Comparison of ENCODE assay signal across 17 cellular contexts in the genomic region with DNA sequence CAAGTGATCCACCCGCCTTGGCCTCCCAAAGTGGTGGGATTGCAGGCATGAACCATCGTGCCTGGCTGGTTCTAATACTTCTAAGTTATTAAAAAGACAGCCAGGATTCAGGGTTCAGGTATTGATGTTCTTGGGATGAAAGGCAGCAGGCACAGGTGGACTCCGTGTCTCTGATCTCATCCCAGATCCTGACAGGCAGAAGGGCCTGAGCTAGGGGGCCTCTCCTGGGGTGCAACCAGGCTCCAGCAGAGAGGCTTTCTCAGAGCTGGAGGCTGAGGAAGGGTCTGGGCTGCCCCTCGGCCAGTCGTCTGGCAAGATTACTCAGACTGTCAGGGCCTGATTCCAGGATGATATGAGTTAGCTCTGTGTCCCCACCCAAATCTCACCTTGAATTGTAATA.
DNase-seq lines count a peak whose midpoint lies in the region; ATAC-seq and TF ChIP-seq lines count a peak whose summit lies in the region.
"Had no signal": no experiment of that assay in that cellular context is flagged by ENCODE, and none has a peak within 500 bp of the region (broad histone marks: within the 10 kb centered on the region; RNA-seq: fewer than 3 reads in every experiment).

No MANE protein-coding gene starts in this region.

- no peak overlapping the region for H3K9ac ChIP-seq in endodermal cell (ENCODE audit: extremely low read depth, low read length, poor library complexity, severe bottlenecking)

- CTCF ChIA-PET in activated naive CD4-positive, alpha-beta T cell treated with anti-CD3 and anti-CD28 coated beads for 36 hours (lab: Charles Lee) = interaction anchor here (1.6 kb wide), 1 partner anchor 12 kb away, joined by 7 read pairs; no protein-coding TSS in a partner anchor
- CTCF ChIA-PET in activated naive CD4-positive, alpha-beta T cell treated with anti-CD3 and anti-CD28 coated beads, Interleukin-2, amount 10 ng/mL, durations not matched to agents 7 days and 5 days (lab: Charles Lee) = interaction anchor here (0.8 to 3.5 kb wide), 3 partner anchors 10 to 130 kb away, joined by 3 to 9 read pairs (median 3); no protein-coding TSS in a partner anchor
- CTCF ChIA-PET in activated CD8-positive, alpha-beta memory T cell treated with anti-CD3 and anti-CD28 coated beads, Interleukin-2, amount 10 ng/mL, durations not matched to agents 7 days and 5 days (lab: Charles Lee) = interaction anchor here (1.5 kb wide), 1 partner anchor 9 kb away, joined by 3 read pairs; no protein-coding TSS in a partner anchor

- ATAC-seq in activated CD8-positive, alpha-beta memory T cell treated with anti-CD3 and anti-CD28 coated beads, Interleukin-2, amount 10 ng/mL, durations not matched to agents 7 days and 5 days = no peak
- ATAC-seq in stimulated activated memory B cell treated with anti-CD40 and anti-IgM and Interleukin-4, amounts not matched to agents 10 μg/mL and 1 μg/mL and 100 μg/mL, for 72 hours = no peak
- ATAC-seq in body of pancreas = no peak
- ATAC-seq: A549, K562 had no signal

- H3K4me1 ChIP-seq in endodermal cell (ENCODE audit: control insufficient read depth, insufficient read depth, low read length) (no peaks in the 10 kb centered on the region), body of pancreas (no peaks in the 10 kb centered on the region), testis (peaks cover 4% of the 10 kb centered on the region)
- H3K4me1 ChIP-seq: A549 had no signal

- H3K27me3 ChIP-seq in endodermal cell (ENCODE audit: control insufficient read depth, insufficient read depth, low read length, poor library complexity, severe bottlenecking) = peaks cover 77% of the 10 kb centered on the region
- no peaks in the 10 kb centered on the region for H3K27me3 ChIP-seq in body of pancreas
- H3K27me3 ChIP-seq in testis = no peaks in the 10 kb centered on the region

- H3K36me3 ChIP-seq in endodermal cell (ENCODE audit: control insufficient read depth, insufficient read depth, low read length) = no peaks in the 10 kb centered on the region
- no peaks in the 10 kb centered on the region for H3K36me3 ChIP-seq in body of pancreas (replicated peaks in 1 of 2; ENCODE audit: insufficient read depth in 1 of 2, low read depth in 2 of 2)
- no peaks in the 10 kb centered on the region for H3K36me3 ChIP-seq in testis (ENCODE audit: low read depth, missing control alignments)

- no peaks in the 10 kb centered on the region for H3K9me3 Mint-ChIP-seq in activated naive CD4-positive, alpha-beta T cell treated with anti-CD3 and anti-CD28 coated beads for 36 hours
- peaks cover 6% of the 10 kb centered on the region for H3K9me3 Mint-ChIP-seq in activated naive CD4-positive, alpha-beta T cell treated with anti-CD3 and anti-CD28 coated beads, Interleukin-2, amount 10 ng/mL, durations not matched to agents 7 days and 5 days
- no peaks in the 10 kb centered on the region for H3K9me3 Mint-ChIP-seq in activated CD8-positive, alpha-beta memory T cell treated with anti-CD3 and anti-CD28 coated beads, Interleukin-2, amount 10 ng/mL, durations not matched to agents 7 days and 5 days (ENCODE audit: low read depth)
- H3K9me3 Mint-ChIP-seq in endodermal cell = peaks cover 4% of the 10 kb centered on the region
- H3K9me3 Mint-ChIP-seq in stimulated activated memory B cell treated with anti-CD40 and anti-IgM and Interleukin-4, amounts not matched to agents 10 μg/mL and 1 μg/mL and 100 μg/mL, for 72 hours = peaks cover 3% of the 10 kb centered on the region

- peak overlapping the region; percentile 76 for H3K27ac Mint-ChIP-seq in activated naive CD4-positive, alpha-beta T cell treated with anti-CD3 and anti-CD28 coated beads for 36 hours
- no peak overlapping the region for H3K27ac Mint-ChIP-seq in activated naive CD4-positive, alpha-beta T cell treated with anti-CD3 and anti-CD28 coated beads, Interleukin-2, amount 10 ng/mL, durations not matched to agents 7 days and 5 days
- peak overlapping the region; percentile 58 for H3K27ac Mint-ChIP-seq in activated CD8-positive, alpha-beta memory T cell treated with anti-CD3 and anti-CD28 coated beads, Interleukin-2, amount 10 ng/mL, durations not matched to agents 7 days and 5 days
- no peak overlapping the region for H3K27ac Mint-ChIP-seq in endodermal cell
- H3K27ac Mint-ChIP-seq in stimulated activated memory B cell treated with anti-CD40 and anti-IgM and Interleukin-4, amounts not matched to agents 10 μg/mL and 1 μg/mL and 100 μg/mL, for 72 hours = peak overlapping the region; percentile 47

- H3K9me3 ChIP-seq in endodermal cell (ENCODE audit: control insufficient read depth, low read length) (no peaks in the 10 kb centered on the region), body of pancreas (no peaks in the 10 kb centered on the region), testis (no peaks in the 10 kb centered on the region)
- H3K9me3 ChIP-seq: A549 had no signal

- TF ChIP-seq CTCF in endodermal cell (conservative IDR thresholded peaks at IDR 0.05) = no peak
- no peak for TF ChIP-seq CTCF in body of pancreas (IDR thresholded peaks at IDR 0.05)
- no peak for TF ChIP-seq CTCF in testis (IDR thresholded peaks at IDR 0.05)

- no peak for TF ChIP-seq POLR2A in body of pancreas (IDR thresholded peaks at IDR 0.05)
- TF ChIP-seq POLR2A in testis (IDR thresholded peaks at IDR 0.05) = no peak

- WGBS in endodermal cell (ENCODE audit: insufficient coverage in 1 of 2, insufficient read length in 1 of 2), 2 experiments = 90 to 92% methylated on average over 3 to 5 of the region's 5 CpGs
- WGBS in body of pancreas, 2 donors = 54 to 59% methylated on average over 2 to 5 of the region's 5 CpGs
- 60 to 68% methylated on average over 5 of the region's 5 CpGs for WGBS in testis, 2 donors

- no peak overlapping the region for H3K27ac ChIP-seq in endodermal cell (ENCODE audit: low read depth, low read length)
- H3K27ac ChIP-seq in body of pancreas = no peak overlapping the region
- no peak overlapping the region for H3K27ac ChIP-seq in testis
- H3K27ac ChIP-seq: A549 had no signal

- no peak overlapping the region for H3K4me3 Mint-ChIP-seq in activated naive CD4-positive, alpha-beta T cell treated with anti-CD3 and anti-CD28 coated beads for 36 hours
- no peak overlapping the region for H3K4me3 Mint-ChIP-seq in activated naive CD4-positive, alpha-beta T cell treated with anti-CD3 and anti-CD28 coated beads, Interleukin-2, amount 10 ng/mL, durations not matched to agents 7 days and 5 days
- H3K4me3 Mint-ChIP-seq in activated CD8-positive, alpha-beta memory T cell treated with anti-CD3 and anti-CD28 coated beads, Interleukin-2, amount 10 ng/mL, durations not matched to agents 7 days and 5 days = no peak overlapping the region
- no peak overlapping the region for H3K4me3 Mint-ChIP-seq in endodermal cell
- H3K4me3 Mint-ChIP-seq in stimulated activated memory B cell treated with anti-CD40 and anti-IgM and Interleukin-4, amounts not matched to agents 10 μg/mL and 1 μg/mL and 100 μg/mL, for 72 hours = no peak overlapping the region

- no peaks in the 10 kb centered on the region for H3K27me3 Mint-ChIP-seq in activated naive CD4-positive, alpha-beta T cell treated with anti-CD3 and anti-CD28 coated beads for 36 hours (ENCODE audit: low read depth)
- H3K27me3 Mint-ChIP-seq in activated naive CD4-positive, alpha-beta T cell treated with anti-CD3 and anti-CD28 coated beads, Interleukin-2, amount 10 ng/mL, durations not matched to agents 7 days and 5 days = no peaks in the 10 kb centered on the region
- peaks cover 4% of the 10 kb centered on the region for H3K27me3 Mint-ChIP-seq in activated CD8-positive, alpha-beta memory T cell treated with anti-CD3 and anti-CD28 coated beads, Interleukin-2, amount 10 ng/mL, durations not matched to agents 7 days and 5 days
- H3K27me3 Mint-ChIP-seq in endodermal cell (ENCODE audit: insufficient read depth) = peaks cover 87% of the 10 kb centered on the region
- no peaks in the 10 kb centered on the region for H3K27me3 Mint-ChIP-seq in stimulated activated memory B cell treated with anti-CD40 and anti-IgM and Interleukin-4, amounts not matched to agents 10 μg/mL and 1 μg/mL and 100 μg/mL, for 72 hours

- H3K4me3 ChIP-seq in endodermal cell (ENCODE audit: low read length) (no peak overlapping the region), body of pancreas (no peak overlapping the region), testis (no peak overlapping the region)
- H3K4me3 ChIP-seq: A549, K562 had no signal

- H3K4me1 Mint-ChIP-seq in activated naive CD4-positive, alpha-beta T cell treated with anti-CD3 and anti-CD28 coated beads for 36 hours (ENCODE audit: low read depth) = peaks cover 65% of the 10 kb centered on the region
- H3K4me1 Mint-ChIP-seq in activated naive CD4-positive, alpha-beta T cell treated with anti-CD3 and anti-CD28 coated beads, Interleukin-2, amount 10 ng/mL, durations not matched to agents 7 days and 5 days = peaks cover 71% of the 10 kb centered on the region
- H3K4me1 Mint-ChIP-seq in activated CD8-positive, alpha-beta memory T cell treated with anti-CD3 and anti-CD28 coated beads, Interleukin-2, amount 10 ng/mL, durations not matched to agents 7 days and 5 days = peaks cover 55% of the 10 kb centered on the region
- H3K4me1 Mint-ChIP-seq in endodermal cell = no peaks in the 10 kb centered on the region
- peaks cover 23% of the 10 kb centered on the region for H3K4me1 Mint-ChIP-seq in stimulated activated memory B cell treated with anti-CD40 and anti-IgM and Interleukin-4, amounts not matched to agents 10 μg/mL and 1 μg/mL and 100 μg/mL, for 72 hours

- intact Hi-C loops in activated naive CD4-positive, alpha-beta T cell treated with anti-CD3 and anti-CD28 coated beads for 36 hours (cut with micrococcal nuclease) = loop anchor here (2.0 to 10.0 kb wide), 2 partner anchors 387 to 727 kb away; no protein-coding TSS in a partner anchor
- intact Hi-C loops in body of pancreas (cut with DNase I) (no loop called here), testis (cut with DNase I; ENCODE audit: low total_unique reads) (no loop called here)

- H3K36me3 Mint-ChIP-seq in activated naive CD4-positive, alpha-beta T cell treated with anti-CD3 and anti-CD28 coated beads for 36 hours (ENCODE audit: low read depth) = peaks cover 19% of the 10 kb centered on the region
- peaks cover 71% of the 10 kb centered on the region for H3K36me3 Mint-ChIP-seq in activated naive CD4-positive, alpha-beta T cell treated with anti-CD3 and anti-CD28 coated beads, Interleukin-2, amount 10 ng/mL, durations not matched to agents 7 days and 5 days
- peaks cover 40% of the 10 kb centered on the region for H3K36me3 Mint-ChIP-seq in activated CD8-positive, alpha-beta memory T cell treated with anti-CD3 and anti-CD28 coated beads, Interleukin-2, amount 10 ng/mL, durations not matched to agents 7 days and 5 days
- H3K36me3 Mint-ChIP-seq in endodermal cell (ENCODE audit: low read depth) = no peaks in the 10 kb centered on the region
- peaks cover 16% of the 10 kb centered on the region for H3K36me3 Mint-ChIP-seq in stimulated activated memory B cell treated with anti-CD40 and anti-IgM and Interleukin-4, amounts not matched to agents 10 μg/mL and 1 μg/mL and 100 μg/mL, for 72 hours

- DNase-seq in activated naive CD4-positive, alpha-beta T cell treated with anti-CD3 and anti-CD28 coated beads for 36 hours = no peak
- DNase-seq in activated naive CD4-positive, alpha-beta T cell treated with anti-CD3 and anti-CD28 coated beads, Interleukin-2, amount 10 ng/mL, durations not matched to agents 7 days and 5 days = no peak
- DNase-seq in activated CD8-positive, alpha-beta memory T cell treated with anti-CD3 and anti-CD28 coated beads, Interleukin-2, amount 10 ng/mL, durations not matched to agents 7 days and 5 days = no peak
- DNase-seq in endodermal cell = peak; percentile 9
- DNase-seq in SIG-M5 (lab: John Stamatoyannopoulos, UW) = no peak
- DNase-seq in body of pancreas = no peak
- DNase-seq in testis = no peak
- DNase-seq: NCI-H1105; NCI-H2081; NCI-H2171 treated with DMSO at 0.1 percent for 48 hours; NCI-H446 treated with DMSO at 0.1 percent for 48 hours; NCI-H69; NK-92 treated with Interleukin-12 subunit alpha and Interleukin-12 subunit beta, amount 100 ng/mL, for 24 hours; Right ventricle myocardium superior had no signal

Comparison
In these comparisons a context has a peak if more than half of its experiments do, and no peak if none do; other contexts are left out.
1. H3K27ac Mint-ChIP-seq: peak in activated naive CD4-positive, alpha-beta T cell treated with anti-CD3 and anti-CD28 coated beads for 36 hours (single experiment), activated CD8-positive, alpha-beta memory T cell treated with anti-CD3 and anti-CD28 coated beads, Interleukin-2, amount 10 ng/mL, durations not matched to agents 7 days and 5 days (single experiment) and stimulated activated memory B cell treated with anti-CD40 and anti-IgM and Interleukin-4, amounts not matched to agents 10 μg/mL and 1 μg/mL and 100 μg/mL, for 72 hours (single experiment); none in activated naive CD4-positive, alpha-beta T cell treated with anti-CD3 and anti-CD28 coated beads, Interleukin-2, amount 10 ng/mL, durations not matched to agents 7 days and 5 days (single experiment) and endodermal cell (single experiment).